ENCODE assay signal across 29 cellular contexts in the genomic region with DNA sequence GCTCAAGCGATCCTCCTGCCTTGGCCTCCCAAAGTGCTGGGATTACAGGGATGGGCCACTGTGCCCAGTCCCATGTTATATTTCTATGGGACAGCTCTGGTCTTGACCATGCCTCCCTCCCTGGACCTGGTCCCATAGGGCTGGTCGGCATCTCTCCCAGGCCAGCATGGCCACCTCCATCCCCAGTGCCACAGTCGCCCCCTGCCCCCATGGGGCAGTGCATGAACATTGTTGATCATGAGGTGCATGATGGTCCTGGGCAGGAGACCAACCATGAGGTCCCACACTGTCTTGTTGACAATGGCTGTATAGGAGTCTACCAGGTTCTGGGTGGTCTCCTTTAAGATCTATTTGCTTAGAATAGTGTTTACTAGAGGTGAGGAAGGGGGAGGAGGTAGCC. TPM values are rescaled to one million over a fixed set of nuclear protein-coding genes. Genes with fewer than 3 reads are reported as not detected.
DNase-seq lines count a peak whose midpoint lies in the region; ATAC-seq and TF ChIP-seq lines count a peak whose summit lies in the region.
"Had no signal": no experiment of that assay in that cellular context is flagged by ENCODE, and none has a peak within 500 bp of the region (broad histone marks: within the 10 kb centered on the region; RNA-seq: fewer than 3 reads in every experiment).

No MANE protein-coding gene starts in this region.

- no peaks in the 10 kb centered on the region for H3K9me3 Mint-ChIP-seq in activated CD4-positive, alpha-beta T cell treated with anti-CD3 and anti-CD28 coated beads, Interleukin-2, amount 10 ng/mL, durations not matched to agents 7 days and 5 days
- H3K9me3 Mint-ChIP-seq in stimulated activated naive CD8-positive, alpha-beta T cell treated with anti-CD3 and anti-CD28 coated beads, Interleukin-15, Interleukin-2, amounts not matched to agents 100 ng/mL and 50 ng/mL, for 24 hours: no peaks in the 10 kb centered on the region
- no peaks in the 10 kb centered on the region for H3K9me3 Mint-ChIP-seq in stimulated activated naive CD8-positive, alpha-beta T cell treated with anti-CD3 and anti-CD28 coated beads, Interleukin-15, amount 100 ng/mL, for 72 hours
- H3K9me3 Mint-ChIP-seq: activated naive CD8-positive, alpha-beta T cell treated with anti-CD3 and anti-CD28 coated beads, Interleukin-2, amount 10 ng/mL, durations not matched to agents 7 days and 5 days; stimulated activated effector memory CD8-positive, alpha-beta T cell treated with anti-CD3 and anti-CD28 coated beads, Interleukin-12 subunit alpha, Interleukin-12 subunit beta, amount 100 ng/mL, for 72 hours; type B pancreatic cell had no signal

- peaks cover 42% of the 10 kb centered on the region for H3K36me3 Mint-ChIP-seq in activated CD4-positive, alpha-beta T cell treated with anti-CD3 and anti-CD28 coated beads, Interleukin-2, amount 10 ng/mL, durations not matched to agents 7 days and 5 days (ENCODE audit: low read depth)
- H3K36me3 Mint-ChIP-seq in stimulated activated naive CD8-positive, alpha-beta T cell treated with anti-CD3 and anti-CD28 coated beads, Interleukin-15, Interleukin-2, amounts not matched to agents 100 ng/mL and 50 ng/mL, for 24 hours (ENCODE audit: low read depth): peaks cover 57% of the 10 kb centered on the region

- peaks cover 34% of the 10 kb centered on the region for H3K4me1 Mint-ChIP-seq in activated CD4-positive, alpha-beta T cell treated with anti-CD3 and anti-CD28 coated beads, Interleukin-2, amount 10 ng/mL, durations not matched to agents 7 days and 5 days
- H3K4me1 Mint-ChIP-seq in stimulated activated naive CD8-positive, alpha-beta T cell treated with anti-CD3 and anti-CD28 coated beads, Interleukin-15, Interleukin-2, amounts not matched to agents 100 ng/mL and 50 ng/mL, for 24 hours (ENCODE audit: low read depth): peaks cover 34% of the 10 kb centered on the region
- H3K4me1 Mint-ChIP-seq in stimulated activated naive CD8-positive, alpha-beta T cell treated with anti-CD3 and anti-CD28 coated beads, Interleukin-15, amount 100 ng/mL, for 72 hours: peaks cover 49% of the 10 kb centered on the region

- POLR2A ChIA-PET in activated CD4-positive, alpha-beta T cell treated with anti-CD3 and anti-CD28 coated beads, Interleukin-2, amount 10 ng/mL, durations not matched to agents 7 days and 5 days (lab: Charles Lee): no interaction called here
- POLR2A ChIA-PET in HEK293T (lab: Yijun Ruan, JAX): no interaction called here

- H3K27me3 Mint-ChIP-seq in activated CD4-positive, alpha-beta T cell treated with anti-CD3 and anti-CD28 coated beads, Interleukin-2, amount 10 ng/mL, durations not matched to agents 7 days and 5 days: no peaks in the 10 kb centered on the region
- no peaks in the 10 kb centered on the region for H3K27me3 Mint-ChIP-seq in stimulated activated naive CD8-positive, alpha-beta T cell treated with anti-CD3 and anti-CD28 coated beads, Interleukin-15, Interleukin-2, amounts not matched to agents 100 ng/mL and 50 ng/mL, for 24 hours
- no peaks in the 10 kb centered on the region for H3K27me3 Mint-ChIP-seq in stimulated activated naive CD8-positive, alpha-beta T cell treated with anti-CD3 and anti-CD28 coated beads, Interleukin-15, amount 100 ng/mL, for 72 hours
- H3K27me3 Mint-ChIP-seq: activated naive CD8-positive, alpha-beta T cell treated with anti-CD3 and anti-CD28 coated beads, Interleukin-2, amount 10 ng/mL, durations not matched to agents 7 days and 5 days; naive thymus-derived CD4-positive, alpha-beta T cell; type B pancreatic cell had no signal

- H3K4me3 Mint-ChIP-seq in activated CD4-positive, alpha-beta T cell treated with anti-CD3 and anti-CD28 coated beads, Interleukin-2, amount 10 ng/mL, durations not matched to agents 7 days and 5 days: no peak overlapping the region
- no peak overlapping the region for H3K4me3 Mint-ChIP-seq in stimulated activated naive CD8-positive, alpha-beta T cell treated with anti-CD3 and anti-CD28 coated beads, Interleukin-15, Interleukin-2, amounts not matched to agents 100 ng/mL and 50 ng/mL, for 24 hours
- H3K4me3 Mint-ChIP-seq in stimulated activated naive CD8-positive, alpha-beta T cell treated with anti-CD3 and anti-CD28 coated beads, Interleukin-15, amount 100 ng/mL, for 72 hours: no peak overlapping the region
- H3K4me3 Mint-ChIP-seq: activated naive CD8-positive, alpha-beta T cell treated with anti-CD3 and anti-CD28 coated beads, Interleukin-2, amount 10 ng/mL, durations not matched to agents 7 days and 5 days; CD14-positive monocyte; naive thymus-derived CD4-positive, alpha-beta T cell; stimulated activated effector memory CD8-positive, alpha-beta T cell treated with anti-CD3 and anti-CD28 coated beads, Interleukin-12 subunit alpha, Interleukin-12 subunit beta, amount 100 ng/mL, for 72 hours; type B pancreatic cell had no signal

- H3K27ac Mint-ChIP-seq in activated CD4-positive, alpha-beta T cell treated with anti-CD3 and anti-CD28 coated beads, Interleukin-2, amount 10 ng/mL, durations not matched to agents 7 days and 5 days: no peak overlapping the region
- H3K27ac Mint-ChIP-seq in stimulated activated naive CD8-positive, alpha-beta T cell treated with anti-CD3 and anti-CD28 coated beads, Interleukin-15, Interleukin-2, amounts not matched to agents 100 ng/mL and 50 ng/mL, for 24 hours: peak overlapping the region; percentile 43
- H3K27ac Mint-ChIP-seq in stimulated activated naive CD8-positive, alpha-beta T cell treated with anti-CD3 and anti-CD28 coated beads, Interleukin-15, amount 100 ng/mL, for 72 hours: peak overlapping the region in 1 of 2 donors; percentile 92
- H3K27ac Mint-ChIP-seq: activated naive CD8-positive, alpha-beta T cell treated with anti-CD3 and anti-CD28 coated beads, Interleukin-2, amount 10 ng/mL, durations not matched to agents 7 days and 5 days; stimulated activated effector memory CD8-positive, alpha-beta T cell treated with anti-CD3 and anti-CD28 coated beads, Interleukin-12 subunit alpha, Interleukin-12 subunit beta, amount 100 ng/mL, for 72 hours; type B pancreatic cell had no signal

- DNase-seq in activated CD4-positive, alpha-beta T cell treated with anti-CD3 and anti-CD28 coated beads, Interleukin-2, amount 10 ng/mL, durations not matched to agents 7 days and 5 days: peak; percentile 2
- DNase-seq in activated CD4-positive, alpha-beta T cell treated with anti-CD3 and anti-CD28 coated beads for 4 hours: no peak
- DNase-seq in stimulated activated naive CD8-positive, alpha-beta T cell treated with anti-CD3 and anti-CD28 coated beads, Interleukin-15, amount 100 ng/mL, for 72 hours: no peak
- DNase-seq in HEK293T (ENCODE audit: extremely low spot score): no peak
- DNase-seq in putamen (ENCODE audit: low spot score): no peak
- DNase-seq: 8988T; activated naive CD8-positive, alpha-beta T cell treated with anti-CD3 and anti-CD28 coated beads, Interleukin-2, amount 10 ng/mL, durations not matched to agents 7 days and 5 days; Caco-2; cortex of kidney; DMS53; esophagus squamous epithelium; foreskin melanocyte; lower lobe of right lung; midbrain; naive thymus-derived CD4-positive, alpha-beta T cell; NCI-H1436 treated with DMSO at 0.1 percent for 48 hours; NCI-H2081 treated with DMSO at 0.1 percent for 48 hours; NCI-H2227 treated with DMSO at 0.1 percent for 48 hours; NCI-H526; psoas muscle; substantia nigra had no signal

- CTCF ChIA-PET in activated CD4-positive, alpha-beta T cell treated with anti-CD3 and anti-CD28 coated beads, Interleukin-2, amount 10 ng/mL, durations not matched to agents 7 days and 5 days (lab: Charles Lee): no interaction called here
- CTCF ChIA-PET in HEK293T (lab: Yijun Ruan, JAX): no interaction called here

- no peak for ATAC-seq in stimulated activated naive CD8-positive, alpha-beta T cell treated with anti-CD3 and anti-CD28 coated beads, Interleukin-15, amount 100 ng/mL, for 72 hours
- ATAC-seq in esophagus mucosa (peak; percentile 2), HG02623 (IDR thresholded peaks at IDR 0.05; ENCODE audit: unreplicated experiment) (no peak)
- ATAC-seq: activated CD4-positive, CD25-positive, alpha-beta regulatory T cell treated with anti-CD3 and anti-CD28 coated beads, Interleukin-2, amount 50 U/mL, for 24 hours; lower lobe of right lung; naive thymus-derived CD4-positive, alpha-beta T cell; psoas muscle; Right ventricle myocardium inferior; stimulated activated effector memory CD8-positive, alpha-beta T cell treated with anti-CD3 and anti-CD28 coated beads, Interleukin-12 subunit alpha, Interleukin-12 subunit beta, amount 100 ng/mL, for 72 hours had no signal

TF ChIP-seq in HEK293T, 16 proteins besides CTCF, POLR2A, EP300 and RAD21:
- TF ChIP-seq SUZ12 (IDR thresholded peaks at IDR 0.05) (no peak), LEF1 (IDR thresholded peaks at IDR 0.05; ENCODE audit: borderline replicate concordance) (no peak), TARDBP (IDR thresholded peaks at IDR 0.05) (no peak), NFRKB (IDR thresholded peaks at IDR 0.05) (no peak), ARNT (IDR thresholded peaks at IDR 0.05) (no peak), CTBP1 (IDR thresholded peaks at IDR 0.05; ENCODE audit: borderline replicate concordance) (no peak), L3MBTL2 (conservative IDR thresholded peaks at IDR 0.05) (no peak), FOXM1 (IDR thresholded peaks at IDR 0.05; ENCODE audit: borderline replicate concordance) (no peak), FOXA1 (IDR thresholded peaks at IDR 0.05) (no peak), BHLHE40 (IDR thresholded peaks at IDR 0.05; ENCODE audit: borderline replicate concordance) (no peak), ZNF384 (IDR thresholded peaks at IDR 0.05) (no peak), FOXK2 (IDR thresholded peaks at IDR 0.05) (no peak), SP1 (IDR thresholded peaks at IDR 0.05) (no peak), ELF4 (IDR thresholded peaks at IDR 0.05) (no peak)
- TF ChIP-seq, protein P1, sequence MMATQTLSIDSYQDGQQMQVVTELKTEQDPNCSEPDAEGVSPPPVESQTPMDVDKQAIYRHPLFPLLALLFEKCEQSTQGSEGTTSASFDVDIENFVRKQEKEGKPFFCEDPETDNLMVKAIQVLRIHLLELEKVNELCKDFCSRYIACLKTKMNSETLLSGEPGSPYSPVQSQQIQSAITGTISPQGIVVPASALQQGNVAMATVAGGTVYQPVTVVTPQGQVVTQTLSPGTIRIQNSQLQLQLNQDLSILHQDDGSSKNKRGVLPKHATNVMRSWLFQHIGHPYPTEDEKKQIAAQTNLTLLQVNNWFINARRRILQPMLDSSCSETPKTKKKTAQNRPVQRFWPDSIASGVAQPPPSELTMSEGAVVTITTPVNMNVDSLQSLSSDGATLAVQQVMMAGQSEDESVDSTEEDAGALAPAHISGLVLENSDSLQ (IDR thresholded peaks at IDR 0.05): no peak

RNA-seq across cellular contexts. Expression of a gene that starts 6.5 kb away (rescaled TPM):
- total RNA-seq in activated CD4-positive, alpha-beta T cell treated with anti-CD3 and anti-CD28 coated beads, Interleukin-2, amount 10 ng/mL, durations not matched to agents 7 days and 5 days: 1,000 to 10,000 TPM; 1,680 to 1,976 TPM
- 2,071 TPM for total RNA-seq in esophagus mucosa
